Comparison of ENCODE assay signal across 28 cellular contexts in the genomic region with DNA sequence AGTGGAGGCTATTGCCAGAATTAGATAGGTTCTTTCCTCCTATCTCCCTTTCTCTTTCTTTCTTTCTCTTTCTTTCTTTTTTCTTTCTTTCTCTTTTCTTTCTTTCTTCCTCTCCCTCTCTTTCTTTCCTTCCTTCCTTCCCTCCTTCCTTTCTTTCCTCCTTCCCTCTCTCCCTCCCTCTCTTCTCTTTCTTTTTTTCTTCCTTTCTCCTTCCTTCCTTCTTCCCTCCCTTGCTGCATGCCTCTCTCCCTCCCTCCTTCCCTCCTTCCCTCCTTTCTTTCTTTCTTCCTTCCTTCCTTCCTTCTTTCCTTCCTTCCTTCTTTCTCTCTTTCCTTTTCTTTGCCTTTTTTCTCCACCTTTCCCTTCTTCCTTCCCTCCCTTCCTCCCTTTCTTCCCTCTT. TPM values are rescaled to one million over a fixed set of nuclear protein-coding genes. Genes with fewer than 3 reads are reported as not detected.
A peak's percentile ranks its signal among the peaks of the same experiment; 100 is the strongest.
DNase-seq lines count a peak whose midpoint lies in the region; FAIRE-seq and TF ChIP-seq lines count a peak whose summit lies in the region.
"Had no signal": no experiment of that assay in that cellular context is flagged by ENCODE, and none has a peak within 500 bp of the region (broad histone marks: within the 10 kb centered on the region; RNA-seq: fewer than 3 reads in every experiment).

No MANE protein-coding gene starts in this region.

- no peak overlapping the region for H3K4me2 ChIP-seq in astrocyte (ENCODE audit: low read length)
- H3K4me2 ChIP-seq: BLaER1 had no signal

- H3K4me1 ChIP-seq in HEK293 (ENCODE audit: control insufficient read depth, insufficient read depth, low read length) = no peaks in the 10 kb centered on the region
- no peaks in the 10 kb centered on the region for H3K4me1 ChIP-seq in astrocyte (ENCODE audit: insufficient read depth, low read length)
- H3K4me1 ChIP-seq: BE2C, BLaER1 had no signal

- H3K4me3 ChIP-seq in HEK293 (ENCODE audit: low read depth, low read length) (no peak overlapping the region), astrocyte (ENCODE audit: insufficient read depth, low read depth, low read length) (no peak overlapping the region)
- H3K4me3 ChIP-seq: BLaER1, GM12878 had no signal

- no peaks in the 10 kb centered on the region for H4K20me1 ChIP-seq in astrocyte (ENCODE audit: insufficient read depth, low read length)
- H4K20me1 ChIP-seq: BLaER1 had no signal

- no peaks in the 10 kb centered on the region for H3K36me3 Mint-ChIP-seq in astrocyte (ENCODE audit: low read depth, unreplicated experiment)
- H3K36me3 Mint-ChIP-seq: CD14-positive monocyte; CD4-positive, alpha-beta memory T cell; CD4-positive, CD25-positive, alpha-beta regulatory T cell; CD8-positive, alpha-beta memory T cell had no signal

- H3K9me3 ChIP-seq in HEK293 (ENCODE audit: control insufficient read depth, insufficient read depth, low read depth, low read length) (no peaks in the 10 kb centered on the region), astrocyte (ENCODE audit: insufficient read depth, low read depth, low read length) (no peaks in the 10 kb centered on the region)
- H3K9me3 ChIP-seq: BE2C, BLaER1 had no signal

- H3K4me1 Mint-ChIP-seq in astrocyte (ENCODE audit: low read depth, unreplicated experiment) = no peaks in the 10 kb centered on the region
- H3K4me1 Mint-ChIP-seq: CD14-positive monocyte; CD4-positive, alpha-beta memory T cell; CD4-positive, CD25-positive, alpha-beta regulatory T cell; CD8-positive, alpha-beta memory T cell had no signal

- H2AFZ ChIP-seq in astrocyte (ENCODE audit: low read depth, low read length) = no peak overlapping the region

- H3K27ac Mint-ChIP-seq in astrocyte (ENCODE audit: unreplicated experiment) = peak overlapping the region; percentile 51
- H3K27ac Mint-ChIP-seq: CD14-positive monocyte; CD4-positive, alpha-beta memory T cell; CD4-positive, CD25-positive, alpha-beta regulatory T cell; CD8-positive, alpha-beta memory T cell had no signal

- H3K9ac ChIP-seq in astrocyte (ENCODE audit: low read length) = no peak overlapping the region
- H3K9ac ChIP-seq: BLaER1 had no signal

- DNase-seq in astrocyte (ENCODE audit: low read depth) (no peak), NCI-H1930 (lab: John Stamatoyannopoulos, UW) (no peak), T-helper 2 cell (no peak)
- no peak for DNase-seq in activated naive CD4-positive, alpha-beta T cell treated with anti-CD3 and anti-CD28 coated beads, Interleukin-2, amount 50 U/mL, for 16 hours
- DNase-seq: 8988T; ACHN; BE2C; C1 segment of cervical spinal cord; CD4-positive, alpha-beta memory T cell; CD4-positive, CD25-positive, alpha-beta regulatory T cell; CD8-positive, alpha-beta memory T cell; COR-L47; DMS 273 treated with DMSO at 0.1 percent for 48 hours; DMS153; DMS53; DMS79; DND-41; EL; GDM1 had no signal

- CTCF ChIA-PET in HEK293 (lab: Yijun Ruan, JAX) = no interaction called here

- POLR2A ChIA-PET in HEK293 (lab: Yijun Ruan, JAX) = no interaction called here

- no peaks in the 10 kb centered on the region for H3K27me3 Mint-ChIP-seq in astrocyte (ENCODE audit: low read depth, unreplicated experiment)
- H3K27me3 Mint-ChIP-seq: CD4-positive, CD25-positive, alpha-beta regulatory T cell had no signal

- FAIRE-seq in astrocyte (lab: Jason Lieb, UNC) = no peak
- FAIRE-seq: A204.1, GM12878, GM12892, GM19239 had no signal

- H3K9me3 Mint-ChIP-seq in astrocyte (ENCODE audit: unreplicated experiment) = no peaks in the 10 kb centered on the region

- no peak overlapping the region for H3K4me3 Mint-ChIP-seq in astrocyte (ENCODE audit: unreplicated experiment)
- H3K4me3 Mint-ChIP-seq: CD14-positive monocyte; CD4-positive, alpha-beta memory T cell; CD4-positive, CD25-positive, alpha-beta regulatory T cell; CD8-positive, alpha-beta memory T cell had no signal

- H3K27me3 ChIP-seq in astrocyte (ENCODE audit: insufficient read depth, low read length) = no peaks in the 10 kb centered on the region
- H3K27me3 ChIP-seq: BE2C, BLaER1 had no signal

- TF ChIP-seq CTCF in HEK293 (tag by site-specific recombination; IDR thresholded peaks at IDR 0.05) (no peak), astrocyte (IDR thresholded peaks at IDR 0.05; ENCODE audit: insufficient read depth, low read depth, low read length) (no peak)

- H3K27ac ChIP-seq in HEK293 (ENCODE audit: extremely low read depth, low read depth, low read length) = no peak overlapping the region
- H3K27ac ChIP-seq in astrocyte (ENCODE audit: low read depth, low read length) = no peak overlapping the region
- H3K27ac ChIP-seq: BLaER1 had no signal

- H3K36me3 ChIP-seq in HEK293 (ENCODE audit: control insufficient read depth in 2 of 2, insufficient read depth in 1 of 2, low read length in 2 of 2) (no peaks in the 10 kb centered on the region), astrocyte (ENCODE audit: insufficient read depth, low read length) (no peaks in the 10 kb centered on the region)
- H3K36me3 ChIP-seq: BE2C, BLaER1 had no signal

- no peaks in the 10 kb centered on the region for H3K79me2 ChIP-seq in astrocyte (ENCODE audit: insufficient read depth, low read length)

TF ChIP-seq in HEK293, 187 proteins besides CTCF, POLR2A, EP300 and RAD21:
- TF ChIP-seq ZNF23 (tag by site-specific recombination; IDR thresholded peaks at IDR 0.05; ENCODE audit: borderline replicate concordance) (no peak), ZBTB20 (tag by site-specific recombination; IDR thresholded peaks at IDR 0.05) (no peak), ZNF366 (tag by site-specific recombination; conservative IDR thresholded peaks at IDR 0.05) (peak; percentile 53; the same call in 1 of the 2 replicates)
- TF ChIP-seq, protein P1, sequence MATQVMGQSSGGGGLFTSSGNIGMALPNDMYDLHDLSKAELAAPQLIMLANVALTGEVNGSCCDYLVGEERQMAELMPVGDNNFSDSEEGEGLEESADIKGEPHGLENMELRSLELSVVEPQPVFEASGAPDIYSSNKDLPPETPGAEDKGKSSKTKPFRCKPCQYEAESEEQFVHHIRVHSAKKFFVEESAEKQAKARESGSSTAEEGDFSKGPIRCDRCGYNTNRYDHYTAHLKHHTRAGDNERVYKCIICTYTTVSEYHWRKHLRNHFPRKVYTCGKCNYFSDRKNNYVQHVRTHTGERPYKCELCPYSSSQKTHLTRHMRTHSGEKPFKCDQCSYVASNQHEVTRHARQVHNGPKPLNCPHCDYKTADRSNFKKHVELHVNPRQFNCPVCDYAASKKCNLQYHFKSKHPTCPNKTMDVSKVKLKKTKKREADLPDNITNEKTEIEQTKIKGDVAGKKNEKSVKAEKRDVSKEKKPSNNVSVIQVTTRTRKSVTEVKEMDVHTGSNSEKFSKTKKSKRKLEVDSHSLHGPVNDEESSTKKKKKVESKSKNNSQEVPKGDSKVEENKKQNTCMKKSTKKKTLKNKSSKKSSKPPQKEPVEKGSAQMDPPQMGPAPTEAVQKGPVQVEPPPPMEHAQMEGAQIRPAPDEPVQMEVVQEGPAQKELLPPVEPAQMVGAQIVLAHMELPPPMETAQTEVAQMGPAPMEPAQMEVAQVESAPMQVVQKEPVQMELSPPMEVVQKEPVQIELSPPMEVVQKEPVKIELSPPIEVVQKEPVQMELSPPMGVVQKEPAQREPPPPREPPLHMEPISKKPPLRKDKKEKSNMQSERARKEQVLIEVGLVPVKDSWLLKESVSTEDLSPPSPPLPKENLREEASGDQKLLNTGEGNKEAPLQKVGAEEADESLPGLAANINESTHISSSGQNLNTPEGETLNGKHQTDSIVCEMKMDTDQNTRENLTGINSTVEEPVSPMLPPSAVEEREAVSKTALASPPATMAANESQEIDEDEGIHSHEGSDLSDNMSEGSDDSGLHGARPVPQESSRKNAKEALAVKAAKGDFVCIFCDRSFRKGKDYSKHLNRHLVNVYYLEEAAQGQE (tag by site-specific recombination; IDR thresholded peaks at IDR 0.05) = no peak

RNA-seq across cellular contexts. Expression of a gene that starts 16.4 kb away (rescaled TPM):
- 2.0 and 2.4 TPM in 2 replicates for total RNA-seq in astrocyte
- total RNA-seq: A673; CD4-positive, alpha-beta memory T cell; CD4-positive, CD25-positive, alpha-beta regulatory T cell; CD8-positive, alpha-beta memory T cell; G401; GM12878 had no signal
